In genomic region chr1:74689800-74690696, GRCh38 we compare ENCODE assay signal across 8 cellular contexts. TPM values are rescaled to one million over a fixed set of nuclear protein-coding genes. Genes with fewer than 3 reads are reported as not detected.
A peak's percentile ranks its signal among the peaks of the same experiment; 100 is the strongest.
DNase-seq lines count a peak whose midpoint lies in the region; ATAC-seq and TF ChIP-seq lines count a peak whose summit lies in the region.

No MANE protein-coding gene starts in this region.

- TF ChIP-seq CTCF in cardiac muscle cell (IDR thresholded peaks at IDR 0.05; ENCODE audit: low read depth, low read length) (peak; percentile 80), choroid plexus epithelial cell (conservative IDR thresholded peaks at IDR 0.05; ENCODE audit: low read depth, low read length) (peak; percentile 77), transverse colon (IDR thresholded peaks at IDR 0.05) (peak; percentile 66 to 83 (median 79))

- H3K4me1 Mint-ChIP-seq in memory B cell, result peaks cover 3% of the 10 kb centered on the region

- H3K9me3 Mint-ChIP-seq in memory B cell, result no peaks in the 10 kb centered on the region

- H3K27ac Mint-ChIP-seq in memory B cell, result no peak overlapping the region

- no peak overlapping the region for H3K27ac ChIP-seq in cardiac muscle cell
- no peak overlapping the region for H3K27ac ChIP-seq in transverse colon

- H3K4me3 ChIP-seq in cardiac muscle cell (no peak overlapping the region), choroid plexus epithelial cell (ENCODE audit: low read depth, low read length) (no peak overlapping the region), transverse colon (no peak overlapping the region)

- WGBS in transverse colon (ENCODE audit: low coverage in 1 of 2), 2 donors, result 3% methylated on average over 4 to 5 of the region's 5 CpGs

- no peaks in the 10 kb centered on the region for H3K27me3 Mint-ChIP-seq in memory B cell

- H3K4me1 ChIP-seq in cardiac muscle cell (ENCODE audit: low read depth) (peaks cover 20% of the 10 kb centered on the region), transverse colon (peaks cover 0 to 3% (median 0%) of the 10 kb centered on the region in 4 donors)

- in situ Hi-C loops in transverse colon (cut with MboI; ENCODE audit: low pct_ligation_motif_present in 1 of 4, low pct_unique_long_range_greater_than_20kb in 1 of 4, low sequenced_read_pairs in 3 of 4), result no loop called here

- no peak for TF ChIP-seq POLR2A in transverse colon (IDR thresholded peaks at IDR 0.05)

- H3K4me3 Mint-ChIP-seq in memory B cell, result no peak overlapping the region

- H3K36me3 ChIP-seq in cardiac muscle cell (no peaks in the 10 kb centered on the region), transverse colon (no peaks in the 10 kb centered on the region)

- ATAC-seq in left cardiac atrium (no peak), memory B cell (ENCODE audit: low read depth) (peak; percentile 26)

- intact Hi-C loops in left cardiac atrium (cut with DNase I) (no loop called here), transverse colon (cut with DNase I; ENCODE audit: low total_unique reads) (loop anchor here (5.0 kb wide), 1 partner anchor 437 kb away; no protein-coding TSS in a partner anchor)

- H3K36me3 Mint-ChIP-seq in memory B cell, result no peaks in the 10 kb centered on the region

- TF ChIP-seq EP300 in transverse colon (IDR thresholded peaks at IDR 0.05; ENCODE audit: low read depth), result no peak

- DNase-seq in cardiac muscle cell (ENCODE audit: low read depth in 1 of 2, low spot score in 1 of 2) (peak; percentile 74 to 77), left cardiac atrium (no peak), H4 (ENCODE audit: low spot score) (peak; percentile 60), NCI-H1105 treated with DMSO at 0.1 percent for 48 hours (lab: John Stamatoyannopoulos, UW) (peak; percentile 79), SW480 (ENCODE audit: low spot score) (peak; percentile 41), choroid plexus epithelial cell (ENCODE audit: low read depth) (peak; percentile 76), memory B cell (ENCODE audit: low spot score in 2 of 2) (peak; percentile 49 to 54), transverse colon (peak; percentile 15)

- H3K9me3 ChIP-seq in cardiac muscle cell (ENCODE audit: low read depth), result no peaks in the 10 kb centered on the region
- H3K9me3 ChIP-seq in transverse colon, result no peaks in the 10 kb centered on the region

- H3K27me3 ChIP-seq in cardiac muscle cell, result no peaks in the 10 kb centered on the region
- no peaks in the 10 kb centered on the region for H3K27me3 ChIP-seq in transverse colon

RNA-seq across cellular contexts. Expression of gene ERICH3, which starts 16.5 kb away (rescaled TPM):
- total RNA-seq in cardiac muscle cell (0.14 and 0.15 TPM in 2 replicates), left cardiac atrium (not detected), transverse colon (1 to 10 TPM in 1 of 4 donors, under 1 TPM in 1, not detected in 2; under 0.01 to 6.4 TPM)
- polyA plus RNA-seq in cardiac muscle cell, result not detected in 2 replicates
- total RNA-seq in H4 (2014; rRNA removed; shearing (Covaris generic)), result 0.29 TPM in 1 of 2 replicates, not detected in the other

RNA-seq across cellular contexts. Expression of gene CRYZ, which starts 42.8 kb away (rescaled TPM):
- 50.1 and 62.2 TPM in 2 replicates for total RNA-seq in cardiac muscle cell
- polyA plus RNA-seq in cardiac muscle cell, result 99.8 and 101 TPM in 2 replicates
- total RNA-seq in left cardiac atrium, result 10 to 100 TPM; 23.6 to 35.5 TPM
- 49.8 and 77.3 TPM in 2 replicates for total RNA-seq in H4 (2014; rRNA removed; shearing (Covaris generic))
- total RNA-seq in transverse colon, result 10 to 100 TPM in 3 of 4 donors, 1 to 10 TPM in 1; 1.5 to 22.7 (median 14.0) TPM

RNA-seq across cellular contexts. Expression of gene TYW3, which starts 42.9 kb away (rescaled TPM):
- total RNA-seq in cardiac muscle cell, result 8.5 and 10.9 TPM in 2 replicates
- 22.0 and 22.9 TPM in 2 replicates for polyA plus RNA-seq in cardiac muscle cell
- total RNA-seq in left cardiac atrium, result 10 to 100 TPM; 20.9 to 21.1 TPM
- total RNA-seq in H4 (2014; rRNA removed; shearing (Covaris generic)), result 28.0 and 44.9 TPM in 2 replicates
- 10 to 100 TPM in 1 of 4 donors, 1 to 10 TPM in 2, under 1 TPM in 1; 0.80 to 11.2 (median 8.3) TPM for total RNA-seq in transverse colon
